ENCODE assay signal across 17 cellular contexts in the genomic region with DNA sequence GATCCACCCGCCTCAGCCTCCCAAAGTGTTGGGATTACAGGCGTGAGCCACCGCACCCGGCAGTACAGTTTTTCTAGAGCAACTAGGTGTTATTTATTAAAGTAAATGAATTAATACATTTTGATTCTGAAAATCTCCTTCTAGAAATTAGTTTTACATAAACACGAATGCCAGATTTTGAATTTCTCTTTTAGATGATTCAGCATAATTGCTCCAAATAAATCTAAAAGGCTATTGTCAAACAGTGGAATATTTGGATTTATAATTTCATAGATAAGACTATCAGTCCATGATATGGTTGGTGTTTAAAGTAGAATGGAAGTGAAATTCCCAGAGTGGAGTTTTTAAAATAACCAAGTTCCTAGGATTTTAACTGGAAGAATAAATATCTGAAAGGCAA. TPM values are rescaled to one million over a fixed set of nuclear protein-coding genes. Genes with fewer than 3 reads are reported as not detected.
A peak's percentile ranks its signal among the peaks of the same experiment; 100 is the strongest.
DNase-seq lines count a peak whose midpoint lies in the region; ATAC-seq and TF ChIP-seq lines count a peak whose summit lies in the region.
"Had no signal": no experiment of that assay in that cellular context is flagged by ENCODE, and none has a peak within 500 bp of the region (broad histone marks: within the 10 kb centered on the region; RNA-seq: fewer than 3 reads in every experiment).

No MANE protein-coding gene starts in this region.

- CTCF ChIA-PET in HCT116 (lab: Charles Lee): no interaction called here

- TF ChIP-seq CTCF in HCT116 (IDR thresholded peaks at IDR 0.05 in 2 of 3, conservative IDR thresholded peaks at IDR 0.05 in 1 of 3; ENCODE audit: borderline replicate concordance in 1 of 3, insufficient read depth in 1 of 3, low read depth in 2 of 3, low read length in 2 of 3): no peak

- H3K4me3 ChIP-seq in HCT116 (replicated peaks in 1 of 2; ENCODE audit: low read depth in 1 of 2, low read length in 2 of 2) (no peak overlapping the region), neuron (ENCODE audit: low read length) (no peak overlapping the region)
- H3K4me3 ChIP-seq: uterus had no signal

- peak overlapping the region; percentile 76; the same call in 1 of the 2 replicates for H3K27ac ChIP-seq in HCT116 (ENCODE audit: low read depth, low read length)
- H3K27ac ChIP-seq: coronary artery, uterus, WERI-Rb-1 had no signal

- POLR2A ChIA-PET in HCT116 (lab: Charles Lee): no interaction called here

- H3K27me3 ChIP-seq in HCT116 (ENCODE audit: insufficient read depth, low read length) (no peaks in the 10 kb centered on the region), neuron (ENCODE audit: insufficient read depth, low read length) (no peaks in the 10 kb centered on the region)
- H3K27me3 ChIP-seq: uterus had no signal

- H2AFZ ChIP-seq in HCT116 (ENCODE audit: low read depth, low read length, poor library complexity, severe bottlenecking) (peak overlapping the region; percentile 99), neuron (ENCODE audit: low read depth, low read length) (peak overlapping the region; percentile 95)

- H3K36me3 ChIP-seq in HCT116 (ENCODE audit: control insufficient read depth in 1 of 2, insufficient read depth in 2 of 2, low read length in 2 of 2) (peaks cover 4 to 5% of the 10 kb centered on the region in 2 experiments; a peak in 1 of 4 replicates), neuron (ENCODE audit: insufficient read depth, low read length) (peaks cover 17% of the 10 kb centered on the region)
- H3K36me3 ChIP-seq: uterus had no signal

- BruUV-seq in HCT116 (replicated peaks; lab: Mats Ljungman, UMichigan): no TSS peak

- H3K9me2 ChIP-seq in HCT116 (ENCODE audit: insufficient read depth): no peaks in the 10 kb centered on the region; the same call in 1 of the 2 replicates

- H3K79me2 ChIP-seq in HCT116 (ENCODE audit: insufficient read depth, low read length): peaks cover 31% of the 10 kb centered on the region

- no peak overlapping the region for H3K9ac ChIP-seq in HCT116 (ENCODE audit: low read length)

- DNase-seq in activated T-cell treated with anti-CD3 and anti-CD28 coated beads, Interleukin-2, amount 50 U/mL, for 4 hours: no peak
- DNase-seq in activated T-cell treated with anti-CD3 and anti-CD28 coated beads, Interleukin-2, amount 50 U/mL, for 72 hours: no peak
- DNase-seq in HCT116 (ENCODE audit: low read depth, low spot score) (no peak), NCI-H1105 treated with DMSO at 0.1 percent for 48 hours (lab: John Stamatoyannopoulos, UW) (no peak), NCI-H2196 (lab: John Stamatoyannopoulos, UW; ENCODE audit: unreplicated experiment) (no peak), activated gamma-delta T cell (lab: John Stamatoyannopoulos, UW) (no peak)
- DNase-seq: activated gamma-delta T cell treated with Interleukin-2 at 50 U/mL for 16 hours, foreskin fibroblast, KBM-7, mesendoderm, NCI-H1092 treated with DMSO at 0.1 percent for 48 hours, SW 1271, uterus, WERI-Rb-1 had no signal

- ATAC-seq in activated T-cell treated with anti-CD3 and anti-CD28 coated beads, Interleukin-2, amount 50 U/mL, for 4 hours: no peak
- ATAC-seq in activated T-cell treated with anti-CD3 and anti-CD28 coated beads, Interleukin-2, amount 50 U/mL, for 72 hours (replicated peaks in 1 of 2): no peak
- ATAC-seq in HCT116: no peak
- no peak for ATAC-seq in activated T-helper 17 cell treated with anti-CD3 and anti-CD28 coated beads, Interleukin-2, amount 50 U/mL, for 72 hours (replicated peaks)

- peaks cover 34% of the 10 kb centered on the region for H3K4me1 Mint-ChIP-seq in activated T-cell treated with anti-CD3 and anti-CD28 coated beads, Interleukin-2, amount 50 U/mL, for 4 hours (ENCODE audit: low read depth)
- H3K4me1 Mint-ChIP-seq in activated T-cell treated with anti-CD3 and anti-CD28 coated beads, Interleukin-2, amount 50 U/mL, for 72 hours (ENCODE audit: low read depth): peaks cover 29% of the 10 kb centered on the region
- H3K4me1 Mint-ChIP-seq in activated T-helper 17 cell treated with anti-CD3 and anti-CD28 coated beads, Interleukin-2, amount 50 U/mL, for 72 hours: peaks cover 19% of the 10 kb centered on the region

- H3K27ac Mint-ChIP-seq in activated T-cell treated with anti-CD3 and anti-CD28 coated beads, Interleukin-2, amount 50 U/mL, for 72 hours: no peak overlapping the region
- peak overlapping the region; percentile 99 for H3K27ac Mint-ChIP-seq in activated T-helper 17 cell treated with anti-CD3 and anti-CD28 coated beads, Interleukin-2, amount 50 U/mL, for 72 hours

- no peak for TF ChIP-seq POLR2A in HCT116 (IDR thresholded peaks at IDR 0.05; ENCODE audit: borderline replicate concordance, extremely low read depth, insufficient read depth, insufficient read length)

- H3K9me3 ChIP-seq in HCT116 (ENCODE audit: control insufficient read depth in 1 of 2, insufficient read depth in 1 of 2, low read depth in 1 of 2, low read length in 2 of 2) (no peaks in the 10 kb centered on the region), neuron (ENCODE audit: low read length) (no peaks in the 10 kb centered on the region)
- H3K9me3 ChIP-seq: uterus had no signal

- peaks cover 9% of the 10 kb centered on the region for H3K27me3 Mint-ChIP-seq in activated T-cell treated with anti-CD3 and anti-CD28 coated beads, Interleukin-2, amount 50 U/mL, for 4 hours (ENCODE audit: low read depth)
- no peaks in the 10 kb centered on the region for H3K27me3 Mint-ChIP-seq in activated T-cell treated with anti-CD3 and anti-CD28 coated beads, Interleukin-2, amount 50 U/mL, for 72 hours (ENCODE audit: low read depth)
- H3K27me3 Mint-ChIP-seq in activated T-helper 17 cell treated with anti-CD3 and anti-CD28 coated beads, Interleukin-2, amount 50 U/mL, for 72 hours: peaks cover 16% of the 10 kb centered on the region

- intact Hi-C loops in HCT116 (cut with micrococcal nuclease): no loop called here

- peak overlapping the region; percentile 87 for H3K4me3 Mint-ChIP-seq in activated T-cell treated with anti-CD3 and anti-CD28 coated beads, Interleukin-2, amount 50 U/mL, for 4 hours
- peak overlapping the region in 1 of 2 donors; percentile 96 for H3K4me3 Mint-ChIP-seq in activated T-cell treated with anti-CD3 and anti-CD28 coated beads, Interleukin-2, amount 50 U/mL, for 72 hours
- H3K4me3 Mint-ChIP-seq in activated T-helper 17 cell treated with anti-CD3 and anti-CD28 coated beads, Interleukin-2, amount 50 U/mL, for 72 hours: peak overlapping the region; percentile 98

- H4K20me1 ChIP-seq in HCT116 (ENCODE audit: insufficient read depth): no peaks in the 10 kb centered on the region

- TF ChIP-seq RAD21 in HCT116 (IDR thresholded peaks at IDR 0.05; ENCODE audit: low read depth): no peak

- RAD21 ChIA-PET in HCT116 (lab: Charles Lee; ENCODE audit: low non-redundant PET in 1 of 2, low total read pairs in 2 of 2, uncharacterized antibody in 2 of 2, unreplicated experiment in 2 of 2): no interaction called here

- no peaks in the 10 kb centered on the region for H3K9me3 Mint-ChIP-seq in activated T-cell treated with anti-CD3 and anti-CD28 coated beads, Interleukin-2, amount 50 U/mL, for 4 hours
- no peaks in the 10 kb centered on the region for H3K9me3 Mint-ChIP-seq in activated T-cell treated with anti-CD3 and anti-CD28 coated beads, Interleukin-2, amount 50 U/mL, for 72 hours
- H3K9me3 Mint-ChIP-seq in activated T-helper 17 cell treated with anti-CD3 and anti-CD28 coated beads, Interleukin-2, amount 50 U/mL, for 72 hours: no peaks in the 10 kb centered on the region

- no peak overlapping the region for H3K4me2 ChIP-seq in HCT116 (ENCODE audit: low read length)

- H3K4me1 ChIP-seq in HCT116 (ENCODE audit: control insufficient read depth in 1 of 2, insufficient read depth in 2 of 2, low read length in 2 of 2) (peaks cover 0 to 21% of the 10 kb centered on the region in 2 experiments; a peak in 3 of 4 replicates), neuron (ENCODE audit: insufficient read depth, low read length) (peaks cover 15% of the 10 kb centered on the region)

- H3K36me3 Mint-ChIP-seq in activated T-cell treated with anti-CD3 and anti-CD28 coated beads, Interleukin-2, amount 50 U/mL, for 4 hours (ENCODE audit: insufficient read depth): peaks cover 12% of the 10 kb centered on the region
- H3K36me3 Mint-ChIP-seq in activated T-cell treated with anti-CD3 and anti-CD28 coated beads, Interleukin-2, amount 50 U/mL, for 72 hours (ENCODE audit: insufficient read depth in 2 of 2): peaks cover 7 to 11% of the 10 kb centered on the region in 2 donors
- H3K36me3 Mint-ChIP-seq in activated T-helper 17 cell treated with anti-CD3 and anti-CD28 coated beads, Interleukin-2, amount 50 U/mL, for 72 hours (ENCODE audit: low read depth): peaks cover 34% of the 10 kb centered on the region

TF ChIP-seq in HCT116, 20 proteins besides CTCF, POLR2A, EP300 and RAD21 (continues in another document):
- TF ChIP-seq JUND (IDR thresholded peaks at IDR 0.05) (no peak), EZH2phosphoT487 (IDR thresholded peaks at IDR 0.05; ENCODE audit: borderline replicate concordance) (no peak), ZNF274 (IDR thresholded peaks at IDR 0.05; ENCODE audit: low read depth, low read length) (no peak), EZH2 (IDR thresholded peaks at IDR 0.05) (no peak), EGR1 (IDR thresholded peaks at IDR 0.05; ENCODE audit: low read depth) (no peak), CEBPB (IDR thresholded peaks at IDR 0.05; ENCODE audit: low read depth) (no peak), CBX3 (IDR thresholded peaks at IDR 0.05; ENCODE audit: low read depth) (no peak)
- TF ChIP-seq, protein P1, sequence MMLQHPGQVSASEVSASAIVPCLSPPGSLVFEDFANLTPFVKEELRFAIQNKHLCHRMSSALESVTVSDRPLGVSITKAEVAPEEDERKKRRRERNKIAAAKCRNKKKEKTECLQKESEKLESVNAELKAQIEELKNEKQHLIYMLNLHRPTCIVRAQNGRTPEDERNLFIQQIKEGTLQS (IDR thresholded peaks at IDR 0.05): no peak

RNA-seq across cellular contexts. Expression of a gene that starts 1.5 kb away (rescaled TPM):
- 10 to 100 TPM; 34.4 to 42.4 (median 40.2) TPM for total RNA-seq in activated T-cell treated with anti-CD3 and anti-CD28 coated beads, Interleukin-2, amount 50 U/mL, for 4 hours
- 10 to 100 TPM; 34.3 to 40.1 TPM for total RNA-seq in activated T-cell treated with anti-CD3 and anti-CD28 coated beads, Interleukin-2, amount 50 U/mL, for 72 hours
- total RNA-seq in HCT116 (2021; ENCODE audit: unreplicated experiment): 13.8 TPM
- polyA plus RNA-seq in HCT116 (2012): 3.3 and 3.6 TPM in 2 replicates
- 10 to 100 TPM; 31.9 to 45.5 TPM for total RNA-seq in activated T-helper 17 cell treated with anti-CD3 and anti-CD28 coated beads, Interleukin-2, amount 50 U/mL, for 72 hours
